19 cellular contexts compared by ENCODE assay signal in genomic region chr22:43658823-43659222, GRCh38.
"Had no signal": no experiment of that assay in that cellular context is flagged by ENCODE, and none has a peak within 500 bp of the region (broad histone marks: within the 10 kb centered on the region; RNA-seq: fewer than 3 reads in every experiment).

No MANE protein-coding gene starts in this region.

- H3K36me3 Mint-ChIP-seq: activated naive CD4-positive, alpha-beta T cell treated with anti-CD3 and anti-CD28 coated beads, Interleukin-2, amount 50 U/mL, for 72 hours had no signal

- H3K4me1 Mint-ChIP-seq: activated CD4-positive, alpha-beta T cell treated with anti-CD3 and anti-CD28 coated beads, Interleukin-2, amount 10 ng/mL, durations not matched to agents 7 days and 5 days; stimulated activated naive CD8-positive, alpha-beta T cell treated with anti-CD3 and anti-CD28 coated beads, Interleukin-15, amount 100 ng/mL, for 72 hours had no signal

- H3K4me3 Mint-ChIP-seq: activated CD4-positive, alpha-beta T cell treated with anti-CD3 and anti-CD28 coated beads, Interleukin-2, amount 10 ng/mL, durations not matched to agents 7 days and 5 days; nephron progenitor cell; stimulated activated naive CD8-positive, alpha-beta T cell treated with anti-CD3 and anti-CD28 coated beads, Interleukin-15, amount 100 ng/mL, for 72 hours; T-helper 1 cell treated with Interleukin-12 subunit alpha and Interleukin-12 subunit beta and Interleukin-4 antibody, amounts not matched to agents 30 μg/mL and 1 μg/mL, for 36 hours had no signal

- H3K27ac Mint-ChIP-seq: activated CD4-positive, alpha-beta T cell treated with anti-CD3 and anti-CD28 coated beads, Interleukin-2, amount 10 ng/mL, durations not matched to agents 7 days and 5 days; activated naive CD4-positive, alpha-beta T cell treated with anti-CD3 and anti-CD28 coated beads, Interleukin-2, amount 50 U/mL, for 72 hours; activated T-helper 2 cell treated with anti-CD3 and anti-CD28 coated beads, Interferon-gamma antibody, Interleukin-2, Interleukin-4, amounts not matched to agents 10 μg/mL and 5 μg/mL and 100 μg/mL, durations not matched to agents 14 hours and 24 hours and 36 hours; nephron progenitor cell; stimulated activated naive CD8-positive, alpha-beta T cell treated with anti-CD3 and anti-CD28 coated beads, Interleukin-15, amount 100 ng/mL, for 72 hours; T-helper 1 cell treated with Interleukin-12 subunit alpha and Interleukin-12 subunit beta and Interleukin-4 antibody, amounts not matched to agents 30 μg/mL and 1 μg/mL, for 36 hours had no signal

- H3K27me3 ChIP-seq: breast epithelium, esophagus squamous epithelium had no signal

- DNase-seq: activated CD4-positive, alpha-beta T cell treated with anti-CD3 and anti-CD28 coated beads, Interleukin-2, amount 10 ng/mL, durations not matched to agents 7 days and 5 days; activated CD4-positive, CD25-positive, alpha-beta regulatory T cell; activated CD8-positive, alpha-beta memory T cell treated with anti-CD3 and anti-CD28 coated beads for 24 hours; amniotic stem cell; esophagus squamous epithelium; foreskin fibroblast; glutamatergic neuron; left ventricle myocardium superior; mesenchymal stem cell; nephron progenitor cell; stimulated activated CD4-positive, alpha-beta T cell treated with anti-CD3 and anti-CD28 coated beads, Interleukin-15, amount 100 ng/mL, for 24 hours; stimulated activated CD4-positive, alpha-beta T cell treated with anti-CD3 and anti-CD28 coated beads, Interleukin-4, amount 100 ng/mL, for 4 hours; stimulated activated naive CD8-positive, alpha-beta T cell treated with anti-CD3 and anti-CD28 coated beads, Interleukin-15, amount 100 ng/mL, for 72 hours had no signal

- H3K27ac ChIP-seq: breast epithelium, esophagus squamous epithelium, thoracic aorta had no signal

- H3K4me3 ChIP-seq: breast epithelium, esophagus squamous epithelium, thoracic aorta had no signal

- H3K27me3 Mint-ChIP-seq: activated CD4-positive, alpha-beta T cell treated with anti-CD3 and anti-CD28 coated beads, Interleukin-2, amount 10 ng/mL, durations not matched to agents 7 days and 5 days; stimulated activated naive CD8-positive, alpha-beta T cell treated with anti-CD3 and anti-CD28 coated beads, Interleukin-15, amount 100 ng/mL, for 72 hours had no signal

- H3K36me3 ChIP-seq: breast epithelium, esophagus squamous epithelium, thoracic aorta had no signal

- H3K9me3 ChIP-seq: breast epithelium, esophagus squamous epithelium, thoracic aorta had no signal

- ATAC-seq: activated naive CD4-positive, alpha-beta T cell treated with anti-CD3 and anti-CD28 coated beads, Interleukin-2, amount 50 U/mL, for 72 hours; left ventricle myocardium superior; stimulated activated naive CD8-positive, alpha-beta T cell treated with anti-CD3 and anti-CD28 coated beads, Interleukin-15, amount 100 ng/mL, for 72 hours had no signal

- H3K4me1 ChIP-seq: breast epithelium, esophagus squamous epithelium had no signal

- H3K9me3 Mint-ChIP-seq: activated CD4-positive, alpha-beta T cell treated with anti-CD3 and anti-CD28 coated beads, Interleukin-2, amount 10 ng/mL, durations not matched to agents 7 days and 5 days; activated naive CD4-positive, alpha-beta T cell treated with anti-CD3 and anti-CD28 coated beads, Interleukin-2, amount 50 U/mL, for 72 hours; activated T-helper 2 cell treated with anti-CD3 and anti-CD28 coated beads, Interferon-gamma antibody, Interleukin-2, Interleukin-4, amounts not matched to agents 10 μg/mL and 5 μg/mL and 100 μg/mL, durations not matched to agents 14 hours and 24 hours and 36 hours; stimulated activated naive CD8-positive, alpha-beta T cell treated with anti-CD3 and anti-CD28 coated beads, Interleukin-15, amount 100 ng/mL, for 72 hours; T-helper 1 cell treated with Interleukin-12 subunit alpha and Interleukin-12 subunit beta and Interleukin-4 antibody, amounts not matched to agents 30 μg/mL and 1 μg/mL, for 36 hours had no signal

- FAIRE-seq: keratinocyte had no signal
